ENCODE assay signal across 8 cellular contexts in genomic region chr17:60026352-60026936, GRCh38. TPM values are rescaled to one million over a fixed set of nuclear protein-coding genes. Genes with fewer than 3 reads are reported as not detected.
DNase-seq lines count a peak whose midpoint lies in the region; ATAC-seq, FAIRE-seq and TF ChIP-seq lines count a peak whose summit lies in the region.
"Not testable (repeated sequence)": the region's sequence is repeated elsewhere in the genome, so short reads cannot be mapped to it uniquely, and the experiment has no call there.

No MANE protein-coding gene starts in this region.

- H3K9ac ChIP-seq in OCI-LY3 (ENCODE audit: low read length): not testable (repeated sequence)

- not testable (repeated sequence) for H3K4me1 ChIP-seq in Caco-2; OCI-LY3 (ENCODE audit: low read length); breast epithelium; gastroesophageal sphincter; pancreas

- not testable (repeated sequence) for H3K9me3 Mint-ChIP-seq in Caco-2 (ENCODE audit: unreplicated experiment); activated CD4-positive, alpha-beta T cell treated with anti-CD3 and anti-CD28 coated beads for 36 hours (ENCODE audit: low read depth)

- H3K27ac ChIP-seq in OCI-LY3 (ENCODE audit: low read length); breast epithelium; gastroesophageal sphincter; pancreas: not testable (repeated sequence)

- intact Hi-C loops in Caco-2 (cut with micrococcal nuclease; ENCODE audit: unreplicated experiment); activated CD4-positive, alpha-beta T cell treated with anti-CD3 and anti-CD28 coated beads for 36 hours (cut with DNase I, micrococcal nuclease); breast epithelium (cut with DNase I; ENCODE audit: low total_unique reads); pancreas (cut with DNase I): not testable (repeated sequence)

- H3K4me3 ChIP-seq in Caco-2 (ENCODE audit: low read depth, low read length) (peak overlapping the region; percentile 26), OCI-LY3 (ENCODE audit: low read length) (peak overlapping the region; percentile 61; the same call in 1 of the 2 replicates), breast epithelium (peak overlapping the region in 2 of 3 donors; percentile 30 to 66), gastroesophageal sphincter (peak overlapping the region; percentile 13 to 48), pancreas (peak overlapping the region in 1 of 4 donors; percentile 30)

- WGBS in gastroesophageal sphincter (ENCODE audit: low coverage in 1 of 2), 2 donors: no CpG with 5 or more reads among the region's 69 CpGs
- 0% methylated on average over 13 to 22 of the region's 69 CpGs for WGBS in pancreas, 2 donors

- H3K79me2 ChIP-seq in OCI-LY3 (ENCODE audit: low read length): not testable (repeated sequence)

- H3K27ac Mint-ChIP-seq in Caco-2 (ENCODE audit: unreplicated experiment); activated CD4-positive, alpha-beta T cell treated with anti-CD3 and anti-CD28 coated beads for 36 hours: not testable (repeated sequence)

- peak in 1 of 2 experiments; percentile 18 for DNase-seq in Caco-2
- not testable (repeated sequence) for DNase-seq in activated CD4-positive, alpha-beta T cell treated with anti-CD3 and anti-CD28 coated beads for 36 hours; breast epithelium (ENCODE audit: low spot score in 2 of 2); pancreas; urothelium cell line (ENCODE audit: low spot score)
- DNase-seq in left lobe of liver (ENCODE audit: low spot score): peak; percentile 26

- not testable (repeated sequence) for H3K36me3 ChIP-seq in Caco-2 (ENCODE audit: control insufficient read depth, insufficient read depth, low read length); OCI-LY3 (replicated peaks; ENCODE audit: low read depth, low read length); breast epithelium; gastroesophageal sphincter; pancreas

- not testable (repeated sequence) for H4K20me1 ChIP-seq in OCI-LY3 (ENCODE audit: insufficient read depth, low read length)

- H3K36me3 Mint-ChIP-seq in Caco-2 (ENCODE audit: insufficient read depth, unreplicated experiment); activated CD4-positive, alpha-beta T cell treated with anti-CD3 and anti-CD28 coated beads for 36 hours (ENCODE audit: low read depth): not testable (repeated sequence)

- BruUV-seq in Caco-2 (replicated peaks; lab: Mats Ljungman, UMichigan): not testable (repeated sequence)

- not testable (repeated sequence) for H3K4me3 Mint-ChIP-seq in Caco-2 (ENCODE audit: unreplicated experiment); activated CD4-positive, alpha-beta T cell treated with anti-CD3 and anti-CD28 coated beads for 36 hours

- ATAC-seq in activated CD4-positive, alpha-beta T cell treated with anti-CD3 and anti-CD28 coated beads for 36 hours: peak; percentile 43
- ATAC-seq in gastroesophageal sphincter (peak; percentile 36), left lobe of liver (peak; percentile 79), pancreas (peak; percentile 67 to 81 (median 74))

- not testable (repeated sequence) for H3K27me3 Mint-ChIP-seq in Caco-2 (ENCODE audit: insufficient read depth, unreplicated experiment); activated CD4-positive, alpha-beta T cell treated with anti-CD3 and anti-CD28 coated beads for 36 hours

- TF ChIP-seq POLR2A in breast epithelium (IDR thresholded peaks at IDR 0.05); gastroesophageal sphincter (IDR thresholded peaks at IDR 0.05): not testable (repeated sequence)

- POLR2A ChIA-PET in Caco-2 (lab: Charles Lee); activated CD4-positive, alpha-beta T cell treated with anti-CD3 and anti-CD28 coated beads for 36 hours (lab: Charles Lee): not testable (repeated sequence)

- not testable (repeated sequence) for H2AFZ ChIP-seq in OCI-LY3 (ENCODE audit: low read depth, low read length)

- H3K9me3 ChIP-seq in Caco-2; OCI-LY3 (ENCODE audit: insufficient read depth, low read length); breast epithelium; gastroesophageal sphincter; pancreas: not testable (repeated sequence)

- not testable (repeated sequence) for FAIRE-seq in pancreas (lab: Jason Lieb, UNC)
- FAIRE-seq in urothelium cell line (lab: Jason Lieb, UNC): peak; percentile 17

- CTCF ChIA-PET in Caco-2 (lab: Charles Lee); activated CD4-positive, alpha-beta T cell treated with anti-CD3 and anti-CD28 coated beads for 36 hours (lab: Charles Lee): not testable (repeated sequence)

- H3K4me2 ChIP-seq in OCI-LY3 (ENCODE audit: low read length): not testable (repeated sequence)

- H3K27me3 ChIP-seq in Caco-2 (replicated peaks; ENCODE audit: control insufficient read depth, insufficient read depth, low read length); OCI-LY3 (ENCODE audit: low read depth, low read length); breast epithelium; gastroesophageal sphincter; pancreas: not testable (repeated sequence)

- not testable (repeated sequence) for H3K4me1 Mint-ChIP-seq in Caco-2 (ENCODE audit: low read depth, unreplicated experiment); activated CD4-positive, alpha-beta T cell treated with anti-CD3 and anti-CD28 coated beads for 36 hours

- not testable (repeated sequence) for TF ChIP-seq EP300 in gastroesophageal sphincter (IDR thresholded peaks at IDR 0.05)

- TF ChIP-seq CTCF in Caco-2 (IDR thresholded peaks at IDR 0.05; ENCODE audit: insufficient read depth in 1 of 2, low read depth in 1 of 2, low read length in 1 of 2, severe bottlenecking in 1 of 2, unreplicated experiment in 1 of 2); OCI-LY3 (IDR thresholded peaks at IDR 0.05; ENCODE audit: low read depth, low read length); breast epithelium (IDR thresholded peaks at IDR 0.05); gastroesophageal sphincter (IDR thresholded peaks at IDR 0.05); pancreas (IDR thresholded peaks at IDR 0.05): not testable (repeated sequence)

RNA-seq across cellular contexts. Expression of gene HEATR6, which starts 52.3 kb away (rescaled TPM):
- total RNA-seq in Caco-2 (2022) (18.8 and 20.5 TPM in 2 replicates), breast epithelium (10 to 100 TPM in 2 of 3 donors, 1 to 10 TPM in 1; 9.1 to 16.4 (median 16.1) TPM), gastroesophageal sphincter (10 to 100 TPM; 13.4 to 30.4 (median 18.4) TPM), left lobe of liver (5.0 TPM), pancreas (10 to 100 TPM in 1 of 6 donors, 1 to 10 TPM in 5; 4.2 to 11.9 (median 6.2) TPM)
- 10 to 100 TPM; 25.4 to 26.8 TPM for total RNA-seq in activated CD4-positive, alpha-beta T cell treated with anti-CD3 and anti-CD28 coated beads for 36 hours
- polyA plus RNA-seq in pancreas: 1 to 10 TPM; 6.5 to 6.9 TPM
